ENCODE assay signal across 12 cellular contexts in genomic region chr1:202162418-202163280, GRCh38. TPM values are rescaled to one million over a fixed set of nuclear protein-coding genes. Genes with fewer than 3 reads are reported as not detected.
DNase-seq lines count a peak whose midpoint lies in the region; ATAC-seq and TF ChIP-seq lines count a peak whose summit lies in the region.
"Had no signal": no experiment of that assay in that cellular context is flagged by ENCODE, and none has a peak within 500 bp of the region (broad histone marks: within the 10 kb centered on the region; RNA-seq: fewer than 3 reads in every experiment).

No MANE protein-coding gene starts in this region.

- peak overlapping the region in 1 of 4 donors; percentile 8 for H3K4me3 ChIP-seq in esophagus squamous epithelium
- H3K4me3 ChIP-seq in stomach: no peak overlapping the region

- H3K9me3 ChIP-seq in esophagus squamous epithelium (no peaks in the 10 kb centered on the region), stomach (no peaks in the 10 kb centered on the region)

- H3K27ac ChIP-seq in esophagus squamous epithelium (peak overlapping the region; percentile 61 to 80 (median 64)), stomach (peak overlapping the region; percentile 11 to 84 (median 74))
- H3K27ac ChIP-seq: parathyroid adenoma had no signal

- TF ChIP-seq EP300 in stomach (IDR thresholded peaks at IDR 0.05): no peak

- ATAC-seq in Right ventricle myocardium inferior: no peak

- TF ChIP-seq CTCF in esophagus squamous epithelium (IDR thresholded peaks at IDR 0.05) (no peak), stomach (IDR thresholded peaks at IDR 0.05) (no peak)

- H3K27me3 ChIP-seq in esophagus squamous epithelium (peaks cover 0 to 6% (median 0%) of the 10 kb centered on the region in 4 donors), stomach (peaks cover 0 to 4% (median 0%) of the 10 kb centered on the region in 3 donors)

- TF ChIP-seq POLR2A in esophagus squamous epithelium (IDR thresholded peaks at IDR 0.05): no peak
- no peak for TF ChIP-seq POLR2A in stomach (IDR thresholded peaks at IDR 0.05)

- intact Hi-C loops in esophagus squamous epithelium (cut with DNase I) (no loop called here), stomach (cut with DNase I; ENCODE audit: low total_unique reads) (no loop called here), Right ventricle myocardium inferior (cut with DNase I) (no loop called here)

- DNase-seq in activated CD4-positive, alpha-beta T cell treated with anti-CD3 and anti-CD28 coated beads for 48 hours: peak; percentile 52
- DNase-seq in activated CD4-positive, alpha-beta T cell treated with anti-CD3 and anti-CD28 coated beads, Interleukin-2, amount 50 U/mL, for 4 hours: no peak
- DNase-seq in UCSD-AML1 (lab: John Stamatoyannopoulos, UW; ENCODE audit: unreplicated experiment) (peak; percentile 71), esophagus squamous epithelium (lab: John Stamatoyannopoulos, UW) (no peak), stomach (no peak), NCI-H526 treated with DMSO at 0.1 percent for 48 hours (lab: John Stamatoyannopoulos, UW) (no peak), Right ventricle myocardium inferior (ENCODE audit: missing footprints) (no peak), germinal center (ENCODE audit: low spot score) (no peak)
- DNase-seq: ACHN, NCI-H1417 treated with DMSO at 0.1 percent for 48 hours, RPMI8226 had no signal

- H3K36me3 ChIP-seq in esophagus squamous epithelium: no peaks in the 10 kb centered on the region
- H3K36me3 ChIP-seq in stomach: no peaks in the 10 kb centered on the region

- H3K4me1 ChIP-seq in esophagus squamous epithelium (peaks cover 0 to 44% (median 0%) of the 10 kb centered on the region in 3 donors), stomach (peaks cover 0 to 33% (median 7%) of the 10 kb centered on the region in 4 donors)

- WGBS in esophagus squamous epithelium, 2 donors: 50 to 69% methylated on average over 1 to 11 of the region's 15 CpGs
- 41 to 62% (median 51%) methylated on average over 10 to 15 of the region's 15 CpGs for WGBS in stomach, 5 donors

RNA-seq across cellular contexts. Expression of gene PTPN7, which starts 2.2 kb away (rescaled TPM):
- total RNA-seq in esophagus squamous epithelium (1 to 10 TPM; 1.9 to 5.5 (median 3.1) TPM), stomach (10 to 100 TPM in 1 of 5 donors, 1 to 10 TPM in 3, not detected in 1; 2.0 to 16.3 (median 4.6) TPM), Right ventricle myocardium inferior (0.51 TPM)
- polyA plus RNA-seq in stomach: 1 to 10 TPM; 1.8 to 4.4 (median 2.1) TPM

RNA-seq across cellular contexts. Expression of gene ARL8A, which starts 18.1 kb away (rescaled TPM):
- 10 to 100 TPM; 21.2 to 31.3 (median 23.1) TPM for total RNA-seq in esophagus squamous epithelium
- total RNA-seq in stomach: 10 to 100 TPM in 4 of 5 donors, 1 to 10 TPM in 1; 7.8 to 34.5 (median 29.4) TPM
- 10 to 100 TPM; 18.3 to 20.4 (median 19.1) TPM for polyA plus RNA-seq in stomach
- 64.6 TPM for total RNA-seq in Right ventricle myocardium inferior

RNA-seq across cellular contexts. Expression of gene LGR6, which starts 30.9 kb away (rescaled TPM):
- total RNA-seq in esophagus squamous epithelium: 1 to 10 TPM in 3 of 4 donors, under 1 TPM in 1; 0.53 to 6.4 (median 2.9) TPM
- under 1 TPM in 2 of 5 donors, not detected in 3; 0.43 to 0.73 TPM for total RNA-seq in stomach
- polyA plus RNA-seq in stomach: 1 to 10 TPM in 1 of 3 donors, under 1 TPM in 1, not detected in 1; 0.15 to 3.5 TPM
- 4.1 TPM for total RNA-seq in Right ventricle myocardium inferior

RNA-seq across cellular contexts. Expression of gene GPR37L1, which starts 39.9 kb away (rescaled TPM):
- under 1 TPM in 1 of 4 donors, not detected in 3; 0.09 TPM for total RNA-seq in esophagus squamous epithelium
- 1 to 10 TPM in 1 of 5 donors, under 1 TPM in 3, not detected in 1; under 0.01 to 2.0 (median 0.45) TPM for total RNA-seq in stomach
- under 1 TPM in 1 of 3 donors, not detected in 2; 0.18 TPM for polyA plus RNA-seq in stomach
- 0.08 TPM for total RNA-seq in Right ventricle myocardium inferior

Comparison
In these comparisons a context has a peak if more than half of its experiments do, and no peak if none do; other contexts are left out.
1. DNase-seq: peak in activated CD4-positive, alpha-beta T cell treated with anti-CD3 and anti-CD28 coated beads for 48 hours (single experiment) and UCSD-AML1 (single experiment); none in activated CD4-positive, alpha-beta T cell treated with anti-CD3 and anti-CD28 coated beads, Interleukin-2, amount 50 U/mL, for 4 hours (0 of 2), esophagus squamous epithelium (single experiment), stomach (single experiment), NCI-H526 treated with DMSO at 0.1 percent for 48 hours (single experiment), Right ventricle myocardium inferior (single experiment) and germinal center (single experiment).